Comparison of ENCODE assay signal across 8 cellular contexts in genomic region chr22:28441720-28442263, GRCh38.
A peak's percentile ranks its signal among the peaks of the same experiment; 100 is the strongest.
DNase-seq lines count a peak whose midpoint lies in the region; ATAC-seq and TF ChIP-seq lines count a peak whose summit lies in the region.

No MANE protein-coding gene starts in this region.

- in situ Hi-C loops in gastrocnemius medialis (cut with MboI; ENCODE audit: low sequenced_read_pairs in 4 of 4), result loop anchor here in 2 of 4 donors (25.0 kb wide), 2 partner anchors 379 to 404 kb away; no protein-coding TSS in a partner anchor

- H3K27me3 ChIP-seq in iPS DF 6.9 (ENCODE audit: control insufficient read depth, insufficient read depth, low read length) (no peaks in the 10 kb centered on the region), gastrocnemius medialis (no peaks in the 10 kb centered on the region)

- H3K27ac Mint-ChIP-seq in activated T-helper 1 cell treated with anti-CD3 and anti-CD28 coated beads, Interleukin-12 subunit alpha, Interleukin-12 subunit beta, Interleukin-2, Interleukin-4 antibody, amounts not matched to agents 30 ng/mL and 10 ng/mL and 1 ng/mL, durations not matched to agents 14 hours and 24 hours and 36 hours, result peak overlapping the region; percentile 67

- peaks cover 8% of the 10 kb centered on the region for H3K27me3 Mint-ChIP-seq in activated T-helper 1 cell treated with anti-CD3 and anti-CD28 coated beads, Interleukin-12 subunit alpha, Interleukin-12 subunit beta, Interleukin-2, Interleukin-4 antibody, amounts not matched to agents 30 ng/mL and 10 ng/mL and 1 ng/mL, durations not matched to agents 14 hours and 24 hours and 36 hours (ENCODE audit: insufficient read depth)

- H3K4me1 ChIP-seq in iPS DF 6.9 (ENCODE audit: control insufficient read depth, insufficient read depth, low read length) (no peaks in the 10 kb centered on the region), gastrocnemius medialis (peaks cover 57 to 83% of the 10 kb centered on the region in 2 donors)

- H3K36me3 Mint-ChIP-seq in activated T-helper 1 cell treated with anti-CD3 and anti-CD28 coated beads, Interleukin-12 subunit alpha, Interleukin-12 subunit beta, Interleukin-2, Interleukin-4 antibody, amounts not matched to agents 30 ng/mL and 10 ng/mL and 1 ng/mL, durations not matched to agents 14 hours and 24 hours and 36 hours (ENCODE audit: low read depth), result no peaks in the 10 kb centered on the region

- intact Hi-C loops in activated T-helper 1 cell treated with anti-CD3 and anti-CD28 coated beads, Interleukin-12 subunit alpha, Interleukin-12 subunit beta, Interleukin-2, Interleukin-4 antibody, amounts not matched to agents 30 ng/mL and 10 ng/mL and 1 ng/mL, durations not matched to agents 14 hours and 24 hours and 36 hours (cut with micrococcal nuclease), result loop anchor here (1.0 to 10.0 kb wide), 8 partner anchors 39 to 421 kb away; no protein-coding TSS in a partner anchor
- intact Hi-C loops in gastrocnemius medialis (cut with DNase I; ENCODE audit: low total_unique reads), result loop anchor here (5.0 to 10.0 kb wide), 5 partner anchors 79 to 577 kb away; no protein-coding TSS in a partner anchor

- no peaks in the 10 kb centered on the region for H3K9me3 Mint-ChIP-seq in activated T-helper 1 cell treated with anti-CD3 and anti-CD28 coated beads, Interleukin-12 subunit alpha, Interleukin-12 subunit beta, Interleukin-2, Interleukin-4 antibody, amounts not matched to agents 30 ng/mL and 10 ng/mL and 1 ng/mL, durations not matched to agents 14 hours and 24 hours and 36 hours

- H3K4me1 Mint-ChIP-seq in activated T-helper 1 cell treated with anti-CD3 and anti-CD28 coated beads, Interleukin-12 subunit alpha, Interleukin-12 subunit beta, Interleukin-2, Interleukin-4 antibody, amounts not matched to agents 30 ng/mL and 10 ng/mL and 1 ng/mL, durations not matched to agents 14 hours and 24 hours and 36 hours (ENCODE audit: low read depth), result peaks cover 25% of the 10 kb centered on the region

- H3K4me3 ChIP-seq in iPS DF 6.9 (ENCODE audit: low read length) (peak overlapping the region; percentile 47; the same call in 1 of the 2 replicates), gastrocnemius medialis (peak overlapping the region; percentile 59 to 69 (median 61))

- peak overlapping the region; percentile 86 for H3K4me3 Mint-ChIP-seq in activated T-helper 1 cell treated with anti-CD3 and anti-CD28 coated beads, Interleukin-12 subunit alpha, Interleukin-12 subunit beta, Interleukin-2, Interleukin-4 antibody, amounts not matched to agents 30 ng/mL and 10 ng/mL and 1 ng/mL, durations not matched to agents 14 hours and 24 hours and 36 hours

- H3K27ac ChIP-seq in iPS DF 6.9 (ENCODE audit: low read length) (no peak overlapping the region), gastrocnemius medialis (peak overlapping the region; percentile 80 to 88 (median 85))

- no CpG with 5 or more reads among the region's 16 CpGs for WGBS in iPS DF 6.9 (ENCODE audit: insufficient coverage, insufficient read length)

- TF ChIP-seq POLR2A in gastrocnemius medialis (IDR thresholded peaks at IDR 0.05), result no peak

- DNase-seq in GM04504 (ENCODE audit: low read depth) (peak; percentile 37), iPS DF 6.9 (ENCODE audit: low read depth, low spot score) (no peak), gastrocnemius medialis (no peak), DMS153 (lab: John Stamatoyannopoulos, UW) (no peak), SK-N-DZ (ENCODE audit: low spot score) (no peak), RPMI8226 (no peak)
- DNase-seq in activated T-helper 1 cell treated with anti-CD3 and anti-CD28 coated beads, Interleukin-12 subunit alpha, Interleukin-12 subunit beta, Interleukin-2, Interleukin-4 antibody, amounts not matched to agents 30 ng/mL and 10 ng/mL and 1 ng/mL, durations not matched to agents 14 hours and 24 hours and 36 hours (ENCODE audit: low spot score), result no peak

- H3K36me3 ChIP-seq in iPS DF 6.9 (ENCODE audit: control insufficient read depth, insufficient read depth, low read length) (no peaks in the 10 kb centered on the region), gastrocnemius medialis (no peaks in the 10 kb centered on the region)

- TF ChIP-seq CTCF in gastrocnemius medialis (IDR thresholded peaks at IDR 0.05 in 4 of 5, conservative IDR thresholded peaks at IDR 0.05 in 1 of 5), result no peak

- H3K9me3 ChIP-seq in iPS DF 6.9 (ENCODE audit: control insufficient read depth, insufficient read depth, low read length) (no peaks in the 10 kb centered on the region), gastrocnemius medialis (no peaks in the 10 kb centered on the region)

- no peak for ATAC-seq in gastrocnemius medialis
- ATAC-seq in HG03280 (IDR thresholded peaks at IDR 0.05; ENCODE audit: unreplicated experiment), result no peak
